Comparison of ENCODE assay signal across 1 cellular context in genomic region chr2:144516981-144517824, GRCh38.
TF ChIP-seq lines count a peak whose summit lies in the region.

No MANE protein-coding gene starts in this region.

TF ChIP-seq in HEK293, 187 proteins besides CTCF, POLR2A, EP300 and RAD21 (continued from another document):
- TF ChIP-seq, protein P1, sequence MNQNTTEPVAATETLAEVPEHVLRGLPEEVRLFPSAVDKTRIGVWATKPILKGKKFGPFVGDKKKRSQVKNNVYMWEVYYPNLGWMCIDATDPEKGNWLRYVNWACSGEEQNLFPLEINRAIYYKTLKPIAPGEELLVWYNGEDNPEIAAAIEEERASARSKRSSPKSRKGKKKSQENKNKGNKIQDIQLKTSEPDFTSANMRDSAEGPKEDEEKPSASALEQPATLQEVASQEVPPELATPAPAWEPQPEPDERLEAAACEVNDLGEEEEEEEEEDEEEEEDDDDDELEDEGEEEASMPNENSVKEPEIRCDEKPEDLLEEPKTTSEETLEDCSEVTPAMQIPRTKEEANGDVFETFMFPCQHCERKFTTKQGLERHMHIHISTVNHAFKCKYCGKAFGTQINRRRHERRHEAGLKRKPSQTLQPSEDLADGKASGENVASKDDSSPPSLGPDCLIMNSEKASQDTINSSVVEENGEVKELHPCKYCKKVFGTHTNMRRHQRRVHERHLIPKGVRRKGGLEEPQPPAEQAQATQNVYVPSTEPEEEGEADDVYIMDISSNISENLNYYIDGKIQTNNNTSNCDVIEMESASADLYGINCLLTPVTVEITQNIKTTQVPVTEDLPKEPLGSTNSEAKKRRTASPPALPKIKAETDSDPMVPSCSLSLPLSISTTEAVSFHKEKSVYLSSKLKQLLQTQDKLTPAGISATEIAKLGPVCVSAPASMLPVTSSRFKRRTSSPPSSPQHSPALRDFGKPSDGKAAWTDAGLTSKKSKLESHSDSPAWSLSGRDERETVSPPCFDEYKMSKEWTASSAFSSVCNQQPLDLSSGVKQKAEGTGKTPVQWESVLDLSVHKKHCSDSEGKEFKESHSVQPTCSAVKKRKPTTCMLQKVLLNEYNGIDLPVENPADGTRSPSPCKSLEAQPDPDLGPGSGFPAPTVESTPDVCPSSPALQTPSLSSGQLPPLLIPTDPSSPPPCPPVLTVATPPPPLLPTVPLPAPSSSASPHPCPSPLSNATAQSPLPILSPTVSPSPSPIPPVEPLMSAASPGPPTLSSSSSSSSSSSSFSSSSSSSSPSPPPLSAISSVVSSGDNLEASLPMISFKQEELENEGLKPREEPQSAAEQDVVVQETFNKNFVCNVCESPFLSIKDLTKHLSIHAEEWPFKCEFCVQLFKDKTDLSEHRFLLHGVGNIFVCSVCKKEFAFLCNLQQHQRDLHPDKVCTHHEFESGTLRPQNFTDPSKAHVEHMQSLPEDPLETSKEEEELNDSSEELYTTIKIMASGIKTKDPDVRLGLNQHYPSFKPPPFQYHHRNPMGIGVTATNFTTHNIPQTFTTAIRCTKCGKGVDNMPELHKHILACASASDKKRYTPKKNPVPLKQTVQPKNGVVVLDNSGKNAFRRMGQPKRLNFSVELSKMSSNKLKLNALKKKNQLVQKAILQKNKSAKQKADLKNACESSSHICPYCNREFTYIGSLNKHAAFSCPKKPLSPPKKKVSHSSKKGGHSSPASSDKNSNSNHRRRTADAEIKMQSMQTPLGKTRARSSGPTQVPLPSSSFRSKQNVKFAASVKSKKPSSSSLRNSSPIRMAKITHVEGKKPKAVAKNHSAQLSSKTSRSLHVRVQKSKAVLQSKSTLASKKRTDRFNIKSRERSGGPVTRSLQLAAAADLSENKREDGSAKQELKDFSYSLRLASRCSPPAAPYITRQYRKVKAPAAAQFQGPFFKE (tag by site-specific recombination; IDR thresholded peaks at IDR 0.05; ENCODE audit: borderline replicate concordance): no peak
- TF ChIP-seq, protein P2, sequence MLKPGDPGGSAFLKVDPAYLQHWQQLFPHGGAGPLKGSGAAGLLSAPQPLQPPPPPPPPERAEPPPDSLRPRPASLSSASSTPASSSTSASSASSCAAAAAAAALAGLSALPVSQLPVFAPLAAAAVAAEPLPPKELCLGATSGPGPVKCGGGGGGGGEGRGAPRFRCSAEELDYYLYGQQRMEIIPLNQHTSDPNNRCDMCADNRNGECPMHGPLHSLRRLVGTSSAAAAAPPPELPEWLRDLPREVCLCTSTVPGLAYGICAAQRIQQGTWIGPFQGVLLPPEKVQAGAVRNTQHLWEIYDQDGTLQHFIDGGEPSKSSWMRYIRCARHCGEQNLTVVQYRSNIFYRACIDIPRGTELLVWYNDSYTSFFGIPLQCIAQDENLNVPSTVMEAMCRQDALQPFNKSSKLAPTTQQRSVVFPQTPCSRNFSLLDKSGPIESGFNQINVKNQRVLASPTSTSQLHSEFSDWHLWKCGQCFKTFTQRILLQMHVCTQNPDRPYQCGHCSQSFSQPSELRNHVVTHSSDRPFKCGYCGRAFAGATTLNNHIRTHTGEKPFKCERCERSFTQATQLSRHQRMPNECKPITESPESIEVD (tag by site-specific recombination; IDR thresholded peaks at IDR 0.05): no peak
- TF ChIP-seq ZNF174 (tag by site-specific recombination; IDR thresholded peaks at IDR 0.05) (no peak), MEIS1 (CRISPR knock-in tag; IDR thresholded peaks at IDR 0.05; ENCODE audit: borderline replicate concordance) (no peak), PBX3 (CRISPR knock-in tag; IDR thresholded peaks at IDR 0.05) (no peak; the same call in 1 of the 2 replicates), ZNF302 (tag by site-specific recombination; IDR thresholded peaks at IDR 0.05; ENCODE audit: low read depth) (no peak), ZNF518A (tag by site-specific recombination; conservative IDR thresholded peaks at IDR 0.05; ENCODE audit: low read depth) (no peak), EGR2 (tag by site-specific recombination; IDR thresholded peaks at IDR 0.05; ENCODE audit: low read depth) (no peak), YY2 (tag by site-specific recombination; IDR thresholded peaks at IDR 0.05) (no peak), ZNF16 (tag by site-specific recombination; IDR thresholded peaks at IDR 0.05; ENCODE audit: low read depth) (no peak), ZNF692 (tag by site-specific recombination; IDR thresholded peaks at IDR 0.05) (no peak), ZNF404 (tag by site-specific recombination; IDR thresholded peaks at IDR 0.05) (no peak), ZNF654 (tag by site-specific recombination; IDR thresholded peaks at IDR 0.05; ENCODE audit: low read depth) (no peak), ZNF558 (tag by site-specific recombination; IDR thresholded peaks at IDR 0.05) (no peak), ZNF610 (tag by site-specific recombination; IDR thresholded peaks at IDR 0.05; ENCODE audit: borderline replicate concordance) (no peak), REPIN1 (tag by site-specific recombination; IDR thresholded peaks at IDR 0.05; ENCODE audit: low read depth) (no peak), ZNF777 (tag by site-specific recombination; IDR thresholded peaks at IDR 0.05; ENCODE audit: borderline replicate concordance) (no peak), SETDB1 (IDR thresholded peaks at IDR 0.05; ENCODE audit: insufficient read length, low read length) (no peak), SALL2 (tag by site-specific recombination; IDR thresholded peaks at IDR 0.05; ENCODE audit: borderline replicate concordance) (no peak), SP2 (tag by site-specific recombination; IDR thresholded peaks at IDR 0.05) (0 out of 2 replicates have a peak, but pooled peaks have one; percentile 8)
- TF ChIP-seq, protein P3, sequence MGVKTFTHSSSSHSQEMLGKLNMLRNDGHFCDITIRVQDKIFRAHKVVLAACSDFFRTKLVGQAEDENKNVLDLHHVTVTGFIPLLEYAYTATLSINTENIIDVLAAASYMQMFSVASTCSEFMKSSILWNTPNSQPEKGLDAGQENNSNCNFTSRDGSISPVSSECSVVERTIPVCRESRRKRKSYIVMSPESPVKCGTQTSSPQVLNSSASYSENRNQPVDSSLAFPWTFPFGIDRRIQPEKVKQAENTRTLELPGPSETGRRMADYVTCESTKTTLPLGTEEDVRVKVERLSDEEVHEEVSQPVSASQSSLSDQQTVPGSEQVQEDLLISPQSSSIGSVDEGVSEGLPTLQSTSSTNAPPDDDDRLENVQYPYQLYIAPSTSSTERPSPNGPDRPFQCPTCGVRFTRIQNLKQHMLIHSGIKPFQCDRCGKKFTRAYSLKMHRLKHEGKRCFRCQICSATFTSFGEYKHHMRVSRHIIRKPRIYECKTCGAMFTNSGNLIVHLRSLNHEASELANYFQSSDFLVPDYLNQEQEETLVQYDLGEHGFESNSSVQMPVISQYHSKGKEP (tag by site-specific recombination; IDR thresholded peaks at IDR 0.05): no peak
